ENCODE assay signal across 9 cellular contexts in the genomic region with DNA sequence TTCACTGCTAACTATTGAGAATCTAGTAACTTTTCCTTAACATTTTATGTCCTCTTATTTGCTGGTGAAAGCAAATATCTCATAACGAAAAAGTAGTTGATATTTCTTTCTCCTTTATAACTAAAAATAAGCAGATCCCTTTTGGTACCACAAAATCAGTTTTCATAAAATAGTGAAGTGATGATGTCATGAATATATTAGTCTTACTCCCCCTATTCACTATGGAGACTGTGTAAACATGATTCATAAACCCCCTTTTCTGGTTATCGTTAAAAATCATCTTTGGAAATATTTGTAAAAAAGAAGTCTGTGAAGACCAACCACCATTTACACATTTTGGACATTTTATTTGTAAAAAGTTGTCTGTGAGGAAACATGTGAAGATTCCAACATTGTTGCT.
"Had no signal": no experiment of that assay in that cellular context is flagged by ENCODE, and none has a peak within 500 bp of the region (broad histone marks: within the 10 kb centered on the region; RNA-seq: fewer than 3 reads in every experiment).

No MANE protein-coding gene starts in this region.

- DNase-seq: IMR-90, KBM-7 had no signal

- H3K27ac ChIP-seq: HL-60, KMS-11 had no signal

- H3K9me3 ChIP-seq: HAP-1 had no signal

- H3K4me2 ChIP-seq: GM23338, KMS-11 had no signal

- H3K4me3 ChIP-seq: GM23338, HAP-1 had no signal

- H3K9ac ChIP-seq: KMS-11 had no signal

- H2AFZ ChIP-seq: GM23338 had no signal

- ATAC-seq: GM23338, HCT116 had no signal

- FAIRE-seq: H1, H54 had no signal

- H3K36me3 ChIP-seq: HAP-1 had no signal
